9 cellular contexts compared by ENCODE assay signal in the genomic region with DNA sequence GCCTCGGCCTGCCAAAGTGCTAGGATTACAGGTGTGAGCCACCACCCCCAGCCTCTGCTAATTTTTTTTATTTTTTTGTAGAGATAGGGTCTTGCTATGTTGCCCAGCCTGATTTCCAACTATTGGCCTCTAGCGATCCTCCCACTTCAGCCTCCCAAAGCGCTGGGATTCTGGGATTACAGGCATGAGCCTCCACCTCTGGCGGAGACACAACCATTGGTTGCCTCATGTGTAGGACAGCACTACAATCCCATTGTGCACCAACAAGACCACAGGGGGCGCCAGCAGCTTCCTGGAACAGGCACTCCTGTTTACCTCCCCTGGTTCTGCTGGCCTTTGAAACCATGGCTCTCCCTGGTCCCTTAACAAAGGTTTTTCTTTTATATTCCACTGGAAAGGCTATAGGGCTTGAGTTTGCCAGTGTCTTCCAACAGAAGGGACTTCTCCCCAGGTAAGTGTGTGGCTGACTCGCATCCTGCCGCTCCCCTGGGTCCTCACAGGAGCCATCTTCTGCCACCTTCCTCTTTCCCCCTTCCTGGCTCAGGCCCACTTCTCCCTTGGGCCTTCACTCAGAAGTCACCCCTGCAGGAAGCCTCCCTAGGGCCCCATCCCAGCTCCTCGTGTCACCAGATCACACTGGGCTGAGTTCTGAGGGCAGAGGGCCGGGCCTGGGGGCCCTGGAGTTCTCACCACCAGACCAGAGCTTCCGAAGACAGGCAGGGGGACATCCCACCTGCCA. TPM values are rescaled to one million over a fixed set of nuclear protein-coding genes. Genes with fewer than 3 reads are reported as not detected.
DNase-seq lines count a peak whose midpoint lies in the region; ATAC-seq, FAIRE-seq and TF ChIP-seq lines count a peak whose summit lies in the region.
"Had no signal": no experiment of that assay in that cellular context is flagged by ENCODE, and none has a peak within 500 bp of the region (broad histone marks: within the 10 kb centered on the region; RNA-seq: fewer than 3 reads in every experiment).

No MANE protein-coding gene starts in this region.

- ATAC-seq in left ventricle myocardium superior = no peak
- ATAC-seq in HG03571 (IDR thresholded peaks at IDR 0.05; ENCODE audit: unreplicated experiment) = no peak

- peaks cover 4% of the 10 kb centered on the region for H3K27me3 Mint-ChIP-seq in HFFc6 (ENCODE audit: insufficient read depth)
- no peaks in the 10 kb centered on the region for H3K27me3 Mint-ChIP-seq in activated naive CD4-positive, alpha-beta T cell treated with anti-CD3 and anti-CD28 coated beads, Interleukin-2, amount 50 U/mL, for 24 hours

- H3K4me3 Mint-ChIP-seq in HFFc6 = peak overlapping the region; percentile 51; the same call in 1 of the 2 replicates
- peak overlapping the region; percentile 55 for H3K4me3 Mint-ChIP-seq in activated naive CD4-positive, alpha-beta T cell treated with anti-CD3 and anti-CD28 coated beads, Interleukin-2, amount 50 U/mL, for 24 hours

- peaks cover 56% of the 10 kb centered on the region for H3K4me1 Mint-ChIP-seq in HFFc6 (ENCODE audit: low read depth)
- H3K4me1 Mint-ChIP-seq in activated naive CD4-positive, alpha-beta T cell treated with anti-CD3 and anti-CD28 coated beads, Interleukin-2, amount 50 U/mL, for 24 hours = peaks cover 16% of the 10 kb centered on the region

- TF ChIP-seq CTCF in HFFc6 (IDR thresholded peaks at IDR 0.05) = peak; percentile 74

- peak overlapping the region; percentile 80 for H3K27ac Mint-ChIP-seq in HFFc6
- H3K27ac Mint-ChIP-seq in activated naive CD4-positive, alpha-beta T cell treated with anti-CD3 and anti-CD28 coated beads, Interleukin-2, amount 50 U/mL, for 24 hours = no peak overlapping the region

- no peak for FAIRE-seq in frontal cortex (lab: Jason Lieb, UNC)
- FAIRE-seq: TTC549 had no signal

- H3K36me3 Mint-ChIP-seq in HFFc6 (ENCODE audit: low read depth) = no peaks in the 10 kb centered on the region; the same call in 1 of the 2 replicates
- no peaks in the 10 kb centered on the region for H3K36me3 Mint-ChIP-seq in activated naive CD4-positive, alpha-beta T cell treated with anti-CD3 and anti-CD28 coated beads, Interleukin-2, amount 50 U/mL, for 24 hours

- no peaks in the 10 kb centered on the region for H3K9me3 Mint-ChIP-seq in HFFc6
- no peaks in the 10 kb centered on the region for H3K9me3 Mint-ChIP-seq in activated naive CD4-positive, alpha-beta T cell treated with anti-CD3 and anti-CD28 coated beads, Interleukin-2, amount 50 U/mL, for 24 hours

- DNase-seq in COR-L47 (lab: John Stamatoyannopoulos, UW) = peak; percentile 57
- peak; percentile 36 for DNase-seq in HFFc6
- peak; percentile 87 for DNase-seq in OCI-M1 (lab: John Stamatoyannopoulos, UW)
- DNase-seq in left ventricle myocardium superior = peak; percentile 71
- peak; percentile 57 to 64 for DNase-seq in stimulated activated CD4-positive, alpha-beta T cell treated with anti-CD3 and anti-CD28 coated beads, Interleukin-15, amount 100 ng/mL, for 48 hours (ENCODE audit: low read depth in 2 of 2)
- DNase-seq in frontal cortex (ENCODE audit: low spot score in 2 of 2) = no peak

- intact Hi-C loops in left ventricle myocardium superior (cut with micrococcal nuclease) = no loop called here

RNA-seq across cellular contexts. Expression of a gene that starts 39.2 kb away (rescaled TPM):
- under 1 TPM; 0.17 to 0.55 (median 0.39) TPM for total RNA-seq in HFFc6 (2021; fragmentation: NEBNext Ultra II Directional; extraction: Animal tissue kit (Norgen Biotek cat#: 25700))
- not detected for total RNA-seq in left ventricle myocardium superior
- under 0.01 TPM for total RNA-seq in frontal cortex

Comparison
In these comparisons a context has a peak if more than half of its experiments do, and no peak if none do; other contexts are left out.
1. DNase-seq: peak in COR-L47 (single experiment), HFFc6 (single experiment), OCI-M1 (single experiment), left ventricle myocardium superior (single experiment) and stimulated activated CD4-positive, alpha-beta T cell treated with anti-CD3 and anti-CD28 coated beads, Interleukin-15, amount 100 ng/mL, for 48 hours (2 of 2); none in frontal cortex (0 of 2).